ENCODE assay signal across 19 cellular contexts in the genomic region with DNA sequence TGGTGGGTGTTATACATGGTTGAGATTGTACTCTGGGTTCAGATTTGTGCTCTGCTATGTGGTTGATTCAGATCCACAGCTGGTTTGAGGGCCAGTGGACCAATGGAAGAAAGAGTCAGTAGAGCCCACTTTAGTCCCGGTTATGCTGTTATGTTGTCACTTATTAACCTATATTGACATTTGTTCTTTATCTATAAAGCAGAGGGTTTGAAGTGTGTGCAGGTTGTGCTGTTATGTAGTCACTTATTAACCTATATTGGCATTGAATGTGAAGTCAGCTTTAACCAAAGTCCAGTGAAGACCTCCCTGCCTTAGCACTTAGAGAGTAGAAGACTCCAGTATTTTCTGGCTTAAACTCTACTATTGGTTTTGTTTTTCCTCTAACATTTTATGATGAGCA.
DNase-seq lines count a peak whose midpoint lies in the region; ATAC-seq, FAIRE-seq and TF ChIP-seq lines count a peak whose summit lies in the region.
"Had no signal": no experiment of that assay in that cellular context is flagged by ENCODE, and none has a peak within 500 bp of the region (broad histone marks: within the 10 kb centered on the region; RNA-seq: fewer than 3 reads in every experiment).

No MANE protein-coding gene starts in this region.

- H3K9ac ChIP-seq in HepG2 (ENCODE audit: insufficient read depth, low read depth, low read length) = 0 out of 2 replicates have a peak overlapping the region, but pooled peaks have one; percentile 34

- TF ChIP-seq EP300 in HepG2 (IDR thresholded peaks at IDR 0.05; ENCODE audit: low read depth in 2 of 2, low read length in 2 of 2) = peak in 1 of 2 experiments; percentile 65; a peak in 2 of 4 replicates
- TF ChIP-seq EP300 in HepG2 (CRISPR knock-in tag; IDR thresholded peaks at IDR 0.05; ENCODE audit: borderline replicate concordance) = no peak

- H3K4me1 ChIP-seq in body of pancreas (peaks cover 15% of the 10 kb centered on the region), HepG2 (ENCODE audit: insufficient read depth, low read length) (peaks cover 59% of the 10 kb centered on the region), small intestine (ENCODE audit: control insufficient read depth in 2 of 2, insufficient read depth in 1 of 2, low read depth in 1 of 2, low read length in 1 of 2) (no peaks in the 10 kb centered on the region)

- CTCF ChIA-PET in HepG2 (lab: Yijun Ruan, JAX; ENCODE audit: low intra/inter-chr PET ratio, low total read pairs) = no interaction called here

- H3K79me2 ChIP-seq in HepG2 (ENCODE audit: insufficient read depth, low read length) = no peaks in the 10 kb centered on the region

- no peaks in the 10 kb centered on the region for H4K20me1 ChIP-seq in HepG2 (ENCODE audit: insufficient read depth, low read length)

- FAIRE-seq in HepG2 (lab: Jason Lieb, UNC) = peak; percentile 89
- FAIRE-seq in small intestine (lab: Jason Lieb, UNC) = peak; percentile 81
- FAIRE-seq: GM12891, GM18507 had no signal

- no peak overlapping the region for H2AFZ ChIP-seq in HepG2 (ENCODE audit: low read length)
- H2AFZ ChIP-seq: GM23338 had no signal

- BruUV-seq in HepG2 (replicated peaks; lab: Mats Ljungman, UMichigan) = no TSS peak

- H3K36me3 ChIP-seq in body of pancreas (replicated peaks in 1 of 2; ENCODE audit: insufficient read depth in 1 of 2, low read depth in 2 of 2) (no peaks in the 10 kb centered on the region), HepG2 (replicated peaks in 1 of 2; ENCODE audit: control insufficient read depth in 1 of 2, insufficient read depth in 2 of 2, low read length in 2 of 2) (no peaks in the 10 kb centered on the region), small intestine (ENCODE audit: control insufficient read depth in 2 of 2, insufficient read depth in 2 of 2, low read length in 2 of 2) (no peaks in the 10 kb centered on the region)

- TF ChIP-seq CTCF in body of pancreas (IDR thresholded peaks at IDR 0.05) (no peak), HepG2 (CRISPR knock-in tag; IDR thresholded peaks at IDR 0.05) (no peak)

- no peak for TF ChIP-seq RAD21 in HepG2 (CRISPR knock-in tag; IDR thresholded peaks at IDR 0.05)

- intact Hi-C loops in body of pancreas (cut with DNase I) = no loop called here
- intact Hi-C loops in HepG2 (cut with micrococcal nuclease; ENCODE audit: unreplicated experiment) = no loop called here

- peak overlapping the region; percentile 58 for H3K4me2 ChIP-seq in HepG2 (ENCODE audit: low read depth, low read length)
- H3K4me2 ChIP-seq: GM23338 had no signal

- no peaks in the 10 kb centered on the region for H3K9me3 ChIP-seq in body of pancreas
- no peaks in the 10 kb centered on the region for H3K9me3 ChIP-seq in HepG2 (ENCODE audit: low read length)
- no peaks in the 10 kb centered on the region for H3K9me3 ChIP-seq in small intestine (ENCODE audit: control insufficient read depth, low read depth)

- H3K27ac ChIP-seq in body of pancreas = peak overlapping the region in 1 of 4 donors; percentile 12
- peak overlapping the region; percentile 77 for H3K27ac ChIP-seq in HepG2 (ENCODE audit: extremely low read length, insufficient read depth, low read length)
- H3K27ac ChIP-seq in small intestine (ENCODE audit: low read depth in 1 of 2, low read length in 1 of 2) = no peak overlapping the region

- DNase-seq in LoVo (ENCODE audit: low spot score) (peak; percentile 16), body of pancreas (peak in 1 of 4 donors; percentile 17), HepG2 (ENCODE audit: low spot score) (peak; percentile 88), small intestine (peak; percentile 70), dedifferentiated amniotic fluid mesenchymal stem cell (ENCODE audit: extremely low spot score) (no peak), superior temporal gyrus (ENCODE audit: extremely low spot score) (no peak), SHP77 treated with DMSO at 0.1 percent for 48 hours (lab: John Stamatoyannopoulos, UW) (no peak)
- DNase-seq: C1 segment of cervical spinal cord; Calu3; CD4-positive, alpha-beta memory T cell; COR-L47; DMS53; DMS79 treated with DMSO at 0.1 percent for 48 hours; GF-D8; H9 had no signal

- WGBS in body of pancreas, 2 donors = 0 to 11% methylated on average over 1 of the region's 1 CpG
- 0% methylated on average over 1 of the region's 1 CpG for WGBS in HepG2 (ENCODE audit: low lambda C conversion rate)
- WGBS in small intestine, 3 donors = 7 to 36% methylated on average over 1 of the region's 1 CpG; no CpG with 5 or more reads in 1 of the 3 donors

- POLR2A ChIA-PET in HepG2 (lab: Yijun Ruan, JAX) = interaction anchor here (1.0 kb wide), 1 partner anchor 59 kb away, joined by 3 read pairs; no protein-coding TSS in a partner anchor

- peak; percentile 75 for ATAC-seq in body of pancreas
- ATAC-seq in HepG2 = peak; percentile 99
- ATAC-seq: GM23338, HCT116 had no signal

- in situ Hi-C loops in HepG2 (cut with HindIII; ENCODE audit: extremely low pct_ligation_motif_present, low pct_unique_long_range_greater_than_20kb) = no loop called here

- H3K27me3 ChIP-seq in body of pancreas = no peaks in the 10 kb centered on the region
- no peaks in the 10 kb centered on the region for H3K27me3 ChIP-seq in HepG2 (ENCODE audit: control insufficient read depth in 1 of 2, insufficient read depth in 2 of 2, low read length in 2 of 2)
- no peaks in the 10 kb centered on the region for H3K27me3 ChIP-seq in small intestine (ENCODE audit: control insufficient read depth in 2 of 2, insufficient read depth in 2 of 2, low read length in 2 of 2)

- TF ChIP-seq POLR2A in body of pancreas (IDR thresholded peaks at IDR 0.05) (no peak), HepG2 (IDR thresholded peaks at IDR 0.05; ENCODE audit: insufficient read depth in 1 of 2, low read depth in 2 of 2, low read length in 2 of 2) (no peak; a peak in 1 of 4 replicates)

- H3K4me3 ChIP-seq in body of pancreas (no peak overlapping the region), HepG2 (replicated peaks in 1 of 3; ENCODE audit: insufficient read depth in 1 of 3, low read depth in 2 of 3, low read length in 3 of 3) (peak overlapping the region in 1 of 3 experiments; percentile 46; a peak in 1 of 6 replicates), small intestine (ENCODE audit: low read depth in 1 of 2, low read length in 2 of 2) (no peak overlapping the region)
- H3K4me3 ChIP-seq: GM23338 had no signal

TF ChIP-seq in HepG2, 621 proteins besides CTCF, POLR2A, EP300 and RAD21 (continues in another document):
- no peak for TF ChIP-seq MEIS1 (CRISPR knock-in tag; IDR thresholded peaks at IDR 0.05; ENCODE audit: borderline replicate concordance)
- TF ChIP-seq ZNF776 (CRISPR knock-in tag; IDR thresholded peaks at IDR 0.05) = no peak
- TF ChIP-seq DR1 (CRISPR knock-in tag; IDR thresholded peaks at IDR 0.05) = no peak
- TF ChIP-seq, protein P1, sequence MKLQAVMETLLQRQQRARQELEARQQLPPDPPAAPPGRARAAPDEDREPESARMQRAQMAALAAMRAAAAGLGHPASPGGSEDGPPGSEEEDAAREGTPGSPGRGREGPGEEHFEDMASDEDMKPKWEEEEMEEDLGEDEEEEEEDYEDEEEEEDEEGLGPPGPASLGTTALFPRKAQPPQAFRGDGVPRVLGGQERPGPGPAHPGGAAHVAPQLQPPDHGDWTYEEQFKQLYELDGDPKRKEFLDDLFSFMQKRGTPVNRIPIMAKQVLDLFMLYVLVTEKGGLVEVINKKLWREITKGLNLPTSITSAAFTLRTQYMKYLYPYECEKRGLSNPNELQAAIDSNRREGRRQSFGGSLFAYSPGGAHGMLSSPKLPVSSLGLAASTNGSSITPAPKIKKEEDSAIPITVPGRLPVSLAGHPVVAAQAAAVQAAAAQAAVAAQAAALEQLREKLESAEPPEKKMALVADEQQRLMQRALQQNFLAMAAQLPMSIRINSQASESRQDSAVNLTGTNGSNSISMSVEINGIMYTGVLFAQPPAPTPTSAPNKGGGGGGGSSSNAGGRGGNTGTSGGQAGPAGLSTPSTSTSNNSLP (IDR thresholded peaks at IDR 0.05; ENCODE audit: low read depth, low read length) = peak; percentile 82
- TF ChIP-seq ZNF263 (CRISPR knock-in tag; IDR thresholded peaks at IDR 0.05) = no peak
- no peak for TF ChIP-seq ZFP36 (IDR thresholded peaks at IDR 0.05; ENCODE audit: borderline replicate concordance, low read depth, low read length, partially characterized antibody)
- TF ChIP-seq ZNF605 (CRISPR knock-in tag; IDR thresholded peaks at IDR 0.05) = no peak
- 0 out of 2 replicates have a peak, but pooled peaks have one; percentile 20 for TF ChIP-seq TBX2 (CRISPR knock-in tag; IDR thresholded peaks at IDR 0.05; ENCODE audit: borderline replicate concordance)
- TF ChIP-seq SP2 (CRISPR knock-in tag; IDR thresholded peaks at IDR 0.05) = no peak
- peak; percentile 40 for TF ChIP-seq POLR2AphosphoS5 (IDR thresholded peaks at IDR 0.05; ENCODE audit: low read depth, low read length)
- no peak for TF ChIP-seq NCOA5 (CRISPR knock-in tag; IDR thresholded peaks at IDR 0.05)
- TF ChIP-seq SP140L (CRISPR knock-in tag; IDR thresholded peaks at IDR 0.05; ENCODE audit: borderline replicate concordance) = no peak
- TF ChIP-seq PHF21A (CRISPR knock-in tag; IDR thresholded peaks at IDR 0.05) = no peak
- no peak for TF ChIP-seq MED13 (CRISPR knock-in tag; IDR thresholded peaks at IDR 0.05)
- TF ChIP-seq CREB1 (IDR thresholded peaks at IDR 0.05) = no peak
- TF ChIP-seq CREB1 (CRISPR knock-in tag; IDR thresholded peaks at IDR 0.05) = no peak
- TF ChIP-seq CREM (IDR thresholded peaks at IDR 0.05) = peak; percentile 61; the same call in 1 of the 2 replicates
- no peak for TF ChIP-seq CREM (CRISPR knock-in tag; IDR thresholded peaks at IDR 0.05)
- TF ChIP-seq MED1 (CRISPR knock-in tag; IDR thresholded peaks at IDR 0.05) = peak; percentile 27; the same call in 1 of the 2 replicates

Comparison
In these comparisons a context has a peak if more than half of its experiments do, and no peak if none do; other contexts are left out.
1. DNase-seq: peak in LoVo (single experiment), HepG2 (single experiment) and small intestine (single experiment); none in dedifferentiated amniotic fluid mesenchymal stem cell (single experiment), superior temporal gyrus (single experiment) and SHP77 treated with DMSO at 0.1 percent for 48 hours (single experiment).